In genomic region chr1:234237416-234237815, GRCh38 we compare ENCODE assay signal across 26 cellular contexts.
"Had no signal": no experiment of that assay in that cellular context is flagged by ENCODE, and none has a peak within 500 bp of the region (broad histone marks: within the 10 kb centered on the region; RNA-seq: fewer than 3 reads in every experiment).

No MANE protein-coding gene starts in this region.

- H3K4me1 Mint-ChIP-seq: naive thymus-derived CD8-positive, alpha-beta T cell; stimulated activated effector memory CD8-positive, alpha-beta T cell treated with anti-CD3 and anti-CD28 coated beads, Interleukin-12 subunit alpha, Interleukin-12 subunit beta, amount 100 ng/mL, for 72 hours; stimulated activated naive B cell treated with anti-CD40 and anti-IgM and Interleukin-4, amounts not matched to agents 10 μg/mL and 1 μg/mL and 100 μg/mL, for 72 hours had no signal

- ATAC-seq: naive thymus-derived CD8-positive, alpha-beta T cell; natural killer cell treated with Interleukin-12 subunit alpha and Interleukin-12 subunit beta and Interleukin-15 and Interleukin-18, amount 100 ng/mL, for 72 hours; pancreas; right cardiac atrium; right lobe of liver; stimulated activated effector memory CD8-positive, alpha-beta T cell treated with anti-CD3 and anti-CD28 coated beads, Interleukin-12 subunit alpha, Interleukin-12 subunit beta, amount 100 ng/mL, for 72 hours; stimulated activated naive B cell treated with anti-CD40 and anti-IgM and Interleukin-4, amounts not matched to agents 10 μg/mL and 1 μg/mL and 100 μg/mL, for 72 hours had no signal

- H3K27me3 ChIP-seq: neutrophil, pancreas, right lobe of liver, sigmoid colon, stomach, thyroid gland, tibial nerve, upper lobe of left lung had no signal

- H3K9me3 ChIP-seq: neutrophil, pancreas, prostate gland, right lobe of liver, sigmoid colon, stomach, thoracic aorta, thyroid gland, upper lobe of left lung had no signal

- H3K4me1 ChIP-seq: pancreas, prostate gland, sigmoid colon, thyroid gland, tibial nerve, upper lobe of left lung had no signal

- H3K4me3 ChIP-seq: pancreas, prostate gland, right lobe of liver, sigmoid colon, stomach, thoracic aorta, thyroid gland, tibial nerve, upper lobe of left lung had no signal

- DNase-seq: naive thymus-derived CD8-positive, alpha-beta T cell; nephron progenitor cell; nucleus accumbens; pancreas; retina; right cardiac atrium; right lobe of liver; sigmoid colon; small intestine; stimulated activated CD4-positive, alpha-beta T cell treated with anti-CD3 and anti-CD28 coated beads, Interleukin-15, amount 100 ng/mL, for 24 hours; stimulated activated CD4-positive, alpha-beta T cell treated with anti-CD3 and anti-CD28 coated beads, Interleukin-2, amount 100 ng/mL, for 24 hours; stimulated activated CD4-positive, alpha-beta T cell treated with anti-CD3 and anti-CD28 coated beads, Interleukin-2, amount 100 ng/mL, for 48 hours; stimulated activated CD4-positive, alpha-beta T cell treated with anti-CD3 and anti-CD28 coated beads, Interleukin-4, amount 100 ng/mL, for 24 hours; stimulated activated naive B cell treated with anti-CD40 and anti-IgM and Interleukin-4, amounts not matched to agents 10 μg/mL and 1 μg/mL and 100 μg/mL, for 72 hours; stimulated activated naive CD4-positive, alpha-beta T cell treated with Interleukin-2 at 50 U/mL for 16 hours; stomach; thyroid gland; upper lobe of left lung had no signal

- H3K36me3 Mint-ChIP-seq: naive thymus-derived CD8-positive, alpha-beta T cell; natural killer cell treated with Interleukin-12 subunit alpha and Interleukin-12 subunit beta and Interleukin-15 and Interleukin-18, amount 100 ng/mL, for 72 hours; stimulated activated effector memory CD8-positive, alpha-beta T cell treated with anti-CD3 and anti-CD28 coated beads, Interleukin-12 subunit alpha, Interleukin-12 subunit beta, amount 100 ng/mL, for 72 hours; stimulated activated naive B cell treated with anti-CD40 and anti-IgM and Interleukin-4, amounts not matched to agents 10 μg/mL and 1 μg/mL and 100 μg/mL, for 72 hours had no signal

- H3K27ac Mint-ChIP-seq: naive thymus-derived CD8-positive, alpha-beta T cell; natural killer cell treated with Interleukin-12 subunit alpha and Interleukin-12 subunit beta and Interleukin-15 and Interleukin-18, amount 100 ng/mL, for 72 hours; nephron progenitor cell; stimulated activated effector memory CD8-positive, alpha-beta T cell treated with anti-CD3 and anti-CD28 coated beads, Interleukin-12 subunit alpha, Interleukin-12 subunit beta, amount 100 ng/mL, for 72 hours; stimulated activated naive B cell treated with anti-CD40 and anti-IgM and Interleukin-4, amounts not matched to agents 10 μg/mL and 1 μg/mL and 100 μg/mL, for 72 hours; stimulated activated naive CD8-positive, alpha-beta T cell treated with anti-CD3 and anti-CD28 coated beads, Interleukin-15, Interleukin-2, amounts not matched to agents 100 ng/mL and 50 ng/mL, for 24 hours had no signal

- H3K36me3 ChIP-seq: neutrophil, pancreas, prostate gland, right lobe of liver, sigmoid colon, stomach, thoracic aorta, thyroid gland, tibial nerve, upper lobe of left lung had no signal

- H3K9me3 Mint-ChIP-seq: natural killer cell treated with Interleukin-12 subunit alpha and Interleukin-12 subunit beta and Interleukin-15 and Interleukin-18, amount 100 ng/mL, for 72 hours; nephron progenitor cell; neural crest cell; stimulated activated effector memory CD8-positive, alpha-beta T cell treated with anti-CD3 and anti-CD28 coated beads, Interleukin-12 subunit alpha, Interleukin-12 subunit beta, amount 100 ng/mL, for 72 hours; stimulated activated naive B cell treated with anti-CD40 and anti-IgM and Interleukin-4, amounts not matched to agents 10 μg/mL and 1 μg/mL and 100 μg/mL, for 72 hours; stimulated activated naive CD8-positive, alpha-beta T cell treated with anti-CD3 and anti-CD28 coated beads, Interleukin-15, Interleukin-2, amounts not matched to agents 100 ng/mL and 50 ng/mL, for 24 hours had no signal

- H3K27ac ChIP-seq: neutrophil, pancreas, prostate gland, right lobe of liver, sigmoid colon, stomach, thoracic aorta, thyroid gland, tibial nerve, upper lobe of left lung had no signal

- H3K4me3 Mint-ChIP-seq: naive thymus-derived CD8-positive, alpha-beta T cell; natural killer cell treated with Interleukin-12 subunit alpha and Interleukin-12 subunit beta and Interleukin-15 and Interleukin-18, amount 100 ng/mL, for 72 hours; nephron progenitor cell; neural crest cell; stimulated activated effector memory CD8-positive, alpha-beta T cell treated with anti-CD3 and anti-CD28 coated beads, Interleukin-12 subunit alpha, Interleukin-12 subunit beta, amount 100 ng/mL, for 72 hours; stimulated activated naive B cell treated with anti-CD40 and anti-IgM and Interleukin-4, amounts not matched to agents 10 μg/mL and 1 μg/mL and 100 μg/mL, for 72 hours; stimulated activated naive CD8-positive, alpha-beta T cell treated with anti-CD3 and anti-CD28 coated beads, Interleukin-15, Interleukin-2, amounts not matched to agents 100 ng/mL and 50 ng/mL, for 24 hours had no signal
